Comparison of ENCODE assay signal across 11 cellular contexts in the genomic region with DNA sequence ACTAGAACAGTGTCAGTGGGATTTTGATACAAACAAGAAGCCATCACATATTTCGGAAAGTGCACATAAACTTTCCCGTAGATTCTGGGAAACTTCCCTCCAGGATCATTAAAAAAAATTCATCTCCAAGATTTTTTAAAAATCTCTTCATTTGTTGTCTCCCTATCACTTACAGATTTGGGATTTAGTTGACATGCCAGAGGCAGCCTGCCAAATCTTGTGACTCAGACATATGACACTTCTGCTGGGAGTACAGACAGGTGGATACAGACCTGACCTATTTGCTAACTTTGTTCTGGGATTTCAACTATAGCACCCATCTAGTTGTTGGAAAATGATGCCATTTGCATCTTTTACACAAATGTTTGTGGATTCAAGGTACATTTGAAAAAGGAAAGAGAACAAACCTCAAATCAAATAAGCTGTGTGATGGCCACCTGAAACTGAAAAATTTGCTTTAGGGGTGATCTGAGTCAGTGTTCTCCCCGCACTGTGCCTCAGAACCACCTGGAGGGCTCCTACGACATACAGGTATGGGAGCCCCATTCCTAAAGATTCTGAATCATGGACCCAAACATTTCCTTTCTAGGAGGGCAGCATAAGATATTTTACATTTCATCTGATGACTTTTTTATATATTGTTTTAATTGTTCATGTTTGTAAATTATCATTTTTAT. TPM values are rescaled to one million over a fixed set of nuclear protein-coding genes. Genes with fewer than 3 reads are reported as not detected.
DNase-seq lines count a peak whose midpoint lies in the region; ATAC-seq and TF ChIP-seq lines count a peak whose summit lies in the region.
"Had no signal": no experiment of that assay in that cellular context is flagged by ENCODE, and none has a peak within 500 bp of the region (broad histone marks: within the 10 kb centered on the region; RNA-seq: fewer than 3 reads in every experiment).

No MANE protein-coding gene starts in this region.

- H3K27ac Mint-ChIP-seq in GM23338, result no peak overlapping the region
- H3K27ac Mint-ChIP-seq in stimulated activated naive CD8-positive, alpha-beta T cell treated with anti-CD3 and anti-CD28 coated beads, Interleukin-15, amount 100 ng/mL, for 72 hours, result no peak overlapping the region

- H3K79me2 ChIP-seq in GM23338 (replicated peaks; ENCODE audit: insufficient read depth), result no peaks in the 10 kb centered on the region

- H3K9me3 Mint-ChIP-seq in GM23338, result no peaks in the 10 kb centered on the region
- no peaks in the 10 kb centered on the region for H3K9me3 Mint-ChIP-seq in stimulated activated naive CD8-positive, alpha-beta T cell treated with anti-CD3 and anti-CD28 coated beads, Interleukin-15, amount 100 ng/mL, for 72 hours

- H3K4me3 ChIP-seq in GM23338, result no peak overlapping the region
- H3K4me3 ChIP-seq in effector memory CD4-positive, alpha-beta T cell (ENCODE audit: insufficient read depth, low read depth, low read length, poor library complexity, severe bottlenecking), result no peak overlapping the region
- H3K4me3 ChIP-seq: adrenal gland, smooth muscle cell had no signal

- DNase-seq in GM23338 (ENCODE audit: low spot score) (no peak), kidney tubule cell (ENCODE audit: low spot score) (peak; percentile 59), NCI-H1092 treated with DMSO at 0.1 percent for 48 hours (lab: John Stamatoyannopoulos, UW) (no peak)
- DNase-seq in stimulated activated naive CD8-positive, alpha-beta T cell treated with anti-CD3 and anti-CD28 coated beads, Interleukin-15, amount 100 ng/mL, for 72 hours, result no peak
- no peak for DNase-seq in effector memory CD4-positive, alpha-beta T cell
- DNase-seq: GF-D8 had no signal

- no peaks in the 10 kb centered on the region for H3K36me3 Mint-ChIP-seq in GM23338 (ENCODE audit: low read depth)

- no peaks in the 10 kb centered on the region for H4K20me1 ChIP-seq in GM23338 (replicated peaks; ENCODE audit: insufficient read depth)

- H3K4me3 Mint-ChIP-seq in GM23338, result no peak overlapping the region
- no peak overlapping the region for H3K4me3 Mint-ChIP-seq in stimulated activated naive CD8-positive, alpha-beta T cell treated with anti-CD3 and anti-CD28 coated beads, Interleukin-15, amount 100 ng/mL, for 72 hours

- H3K9me2 ChIP-seq in GM23338 (ENCODE audit: insufficient read depth), result no peaks in the 10 kb centered on the region

- no peak overlapping the region for H3K27ac ChIP-seq in GM23338 (ENCODE audit: low read depth)
- no peak overlapping the region for H3K27ac ChIP-seq in effector memory CD4-positive, alpha-beta T cell (ENCODE audit: insufficient read depth, low read length, poor library complexity, severe bottlenecking)
- H3K27ac ChIP-seq: adrenal gland had no signal

- no peak for TF ChIP-seq CTCF in GM23338 (conservative IDR thresholded peaks at IDR 0.05; ENCODE audit: low read depth in 2 of 2)

- no peak overlapping the region for H3K4me2 ChIP-seq in GM23338
- H3K4me2 ChIP-seq: smooth muscle cell had no signal

- H3K4me1 Mint-ChIP-seq in GM23338, result no peaks in the 10 kb centered on the region; the same call in 2 of the 3 replicates
- H3K4me1 Mint-ChIP-seq in stimulated activated naive CD8-positive, alpha-beta T cell treated with anti-CD3 and anti-CD28 coated beads, Interleukin-15, amount 100 ng/mL, for 72 hours, result no peaks in the 10 kb centered on the region

- H3K27me3 ChIP-seq in GM23338 (ENCODE audit: insufficient read depth), result no peaks in the 10 kb centered on the region
- H3K27me3 ChIP-seq in effector memory CD4-positive, alpha-beta T cell (replicated peaks; ENCODE audit: control insufficient read depth, insufficient read depth, low read length, poor library complexity, severe bottlenecking), result no peaks in the 10 kb centered on the region
- H3K27me3 ChIP-seq: adrenal gland had no signal

- no peaks in the 10 kb centered on the region for H3F3A ChIP-seq in GM23338 (replicated peaks; ENCODE audit: low read depth)

- H2AFZ ChIP-seq in GM23338, result no peak overlapping the region

- no peaks in the 10 kb centered on the region for H3K9me3 ChIP-seq in effector memory CD4-positive, alpha-beta T cell (ENCODE audit: control insufficient read depth, low read length)
- H3K9me3 ChIP-seq: adrenal gland had no signal

- H3K4me1 ChIP-seq in GM23338 (ENCODE audit: insufficient read depth), result no peaks in the 10 kb centered on the region
- no peaks in the 10 kb centered on the region for H3K4me1 ChIP-seq in effector memory CD4-positive, alpha-beta T cell (ENCODE audit: control insufficient read depth, insufficient read depth, low read length, poor library complexity, severe bottlenecking)
- H3K4me1 ChIP-seq: adrenal gland had no signal

- ATAC-seq in GM19035 (IDR thresholded peaks at IDR 0.05; ENCODE audit: unreplicated experiment), result peak; percentile 82
- ATAC-seq in GM23338, result peak; percentile 28; the same call in 2 of the 3 replicates
- ATAC-seq in HG03469 (IDR thresholded peaks at IDR 0.05; ENCODE audit: unreplicated experiment), result peak; percentile 61
- ATAC-seq in stimulated activated naive CD8-positive, alpha-beta T cell treated with anti-CD3 and anti-CD28 coated beads, Interleukin-15, amount 100 ng/mL, for 72 hours, result no peak
- ATAC-seq: activated CD4-positive, CD25-positive, alpha-beta regulatory T cell treated with anti-CD3 and anti-CD28 coated beads, Interleukin-2, amount 50 U/mL, for 24 hours had no signal

- H3K36me3 ChIP-seq in GM23338 (ENCODE audit: insufficient read depth), result no peaks in the 10 kb centered on the region
- H3K36me3 ChIP-seq in effector memory CD4-positive, alpha-beta T cell (ENCODE audit: control insufficient read depth, insufficient read depth, low read length), result no peaks in the 10 kb centered on the region
- H3K36me3 ChIP-seq: adrenal gland had no signal

- H3K27me3 Mint-ChIP-seq in GM23338 (ENCODE audit: insufficient read depth, low read depth, poor library complexity), result no peaks in the 10 kb centered on the region
- H3K27me3 Mint-ChIP-seq in stimulated activated naive CD8-positive, alpha-beta T cell treated with anti-CD3 and anti-CD28 coated beads, Interleukin-15, amount 100 ng/mL, for 72 hours, result no peaks in the 10 kb centered on the region

TF ChIP-seq in GM23338, 12 proteins besides CTCF, POLR2A, EP300 and RAD21 (continues in another document):
- TF ChIP-seq EZH2phosphoT487 (IDR thresholded peaks at IDR 0.05; ENCODE audit: unreplicated experiment) (no peak), NANOG (IDR thresholded peaks at IDR 0.05; ENCODE audit: borderline replicate concordance) (no peak), JUNB (IDR thresholded peaks at IDR 0.05; ENCODE audit: unreplicated experiment) (no peak), REST (IDR thresholded peaks at IDR 0.05; ENCODE audit: unreplicated experiment) (no peak), STAT1 (IDR thresholded peaks at IDR 0.05; ENCODE audit: unreplicated experiment) (no peak), EZH2 (IDR thresholded peaks at IDR 0.05; ENCODE audit: low read depth, unreplicated experiment) (no peak), CREB1 (CRISPR knock-in tag; IDR thresholded peaks at IDR 0.05; ENCODE audit: low read depth) (no peak), ZNF114 (CRISPR knock-in tag; IDR thresholded peaks at IDR 0.05) (no peak)

RNA-seq across cellular contexts. Expression of gene CD2AP, which starts 21.9 kb away (rescaled TPM):
- 81.7 and 93.2 TPM in 2 replicates for total RNA-seq in GM23338 (2014; rRNA removed; shearing (Covaris generic))
- 29.9 and 38.0 TPM in 2 replicates for polyA plus RNA-seq in GM23338 (2016; fragmentation: Nextera tagmentation; extraction: Ambion mirVana)
